In the genomic region with DNA sequence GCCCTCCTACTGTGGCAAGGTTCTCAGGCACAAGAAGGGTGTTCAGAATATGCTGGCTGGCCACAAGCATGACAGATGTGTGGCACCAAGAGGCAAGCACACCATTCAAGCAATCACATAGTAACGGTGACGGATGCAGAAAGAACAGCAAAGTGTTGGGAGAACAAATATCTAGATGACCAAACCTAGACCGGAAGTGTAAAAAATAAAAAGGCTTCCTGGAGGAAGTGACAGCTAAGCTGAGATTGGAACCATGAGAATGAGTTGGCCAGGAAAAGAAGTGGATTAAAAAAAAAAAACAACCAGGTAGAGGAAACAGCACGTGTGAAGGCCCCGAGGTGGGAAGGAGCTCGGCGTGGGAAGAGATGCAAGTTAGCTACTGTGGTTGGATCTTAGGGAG, we compare ENCODE assay signal across 20 cellular contexts. TPM values are rescaled to one million over a fixed set of nuclear protein-coding genes. Genes with fewer than 3 reads are reported as not detected.
DNase-seq lines count a peak whose midpoint lies in the region; ATAC-seq, FAIRE-seq and TF ChIP-seq lines count a peak whose summit lies in the region.
"Had no signal": no experiment of that assay in that cellular context is flagged by ENCODE, and none has a peak within 500 bp of the region (broad histone marks: within the 10 kb centered on the region; RNA-seq: fewer than 3 reads in every experiment).

No MANE protein-coding gene starts in this region.

- WGBS in K562 (ENCODE audit: insufficient coverage, low coverage, missing lambda C conversion rate): 0% methylated on average over 7 of the region's 7 CpGs
- WGBS in H1 (ENCODE audit: extremely low coverage in 1 of 2, insufficient coverage in 1 of 2, insufficient read length in 1 of 2, insufficient replicate concordance in 2 of 2, low coverage in 1 of 2, low lambda C conversion rate in 2 of 2, missing lambda C conversion rate in 1 of 2), 2 experiments: 82% methylated on average over 7 of the region's 7 CpGs; no CpG with 5 or more reads in 1 of the 2 experiments

- H4K8ac ChIP-seq in H1 (ENCODE audit: extremely low read depth, insufficient read depth, low read length): no peak overlapping the region

- H3K9ac ChIP-seq in K562 (ENCODE audit: insufficient read depth in 1 of 2, low read depth in 2 of 2, low read length in 2 of 2) (no peak overlapping the region), H1 (replicated peaks in 1 of 4; ENCODE audit: extremely low read depth in 1 of 4, low read depth in 3 of 4, low read length in 3 of 4) (no peak overlapping the region; a peak in 1 of 7 replicates)
- H3K9ac ChIP-seq: GM23248 had no signal

- TF ChIP-seq POLR2A in K562 (conservative IDR thresholded peaks at IDR 0.05) (no peak), H1 (IDR thresholded peaks at IDR 0.05; ENCODE audit: control extremely low read depth in 1 of 2, low read depth in 2 of 2, low read length in 2 of 2) (no peak)

- H3K36me3 Mint-ChIP-seq in neural crest cell (ENCODE audit: low read depth): no peaks in the 10 kb centered on the region
- H3K36me3 Mint-ChIP-seq: CD4-positive, alpha-beta memory T cell had no signal

- no peaks in the 10 kb centered on the region for H3K79me2 ChIP-seq in K562 (ENCODE audit: control insufficient read depth, insufficient read depth, low read length)
- no peaks in the 10 kb centered on the region for H3K79me2 ChIP-seq in H1 (ENCODE audit: control insufficient read depth in 1 of 2, insufficient read depth in 2 of 2, low read length in 2 of 2)

- H4K91ac ChIP-seq in H1 (replicated peaks; ENCODE audit: insufficient read length, low read length): peak overlapping the region; percentile 93

- H2BK5ac ChIP-seq in H1 (ENCODE audit: low read depth, low read length): peak overlapping the region; percentile 82; the same call in 1 of the 2 replicates

- H3K36me3 ChIP-seq in K562 (ENCODE audit: control insufficient read depth, insufficient read depth, low read length) (no peaks in the 10 kb centered on the region), H1 (ENCODE audit: control insufficient read depth in 2 of 4, insufficient read depth in 4 of 4, low read length in 3 of 4) (no peaks in the 10 kb centered on the region)
- H3K36me3 ChIP-seq: BE2C, HAP-1 had no signal

- POLR2A ChIA-PET in K562 (lab: Yijun Ruan, JAX) (interaction anchor here (0.6 to 1.3 kb wide), 8 partner anchors 10 to 434 kb away, joined by 3 to 6 read pairs (median 3); no protein-coding TSS in a partner anchor), H1 (lab: Charles Lee; ENCODE audit: partially characterized antibody) (interaction anchor here (0.9 to 2.7 kb wide), 5 partner anchors 10 to 148 kb away, joined by 3 to 17 read pairs (median 9); no protein-coding TSS in a partner anchor)

- CTCF ChIA-PET in K562 (lab: Yijun Ruan, JAX; ENCODE audit: low intra/inter-chr PET ratio): no interaction called here
- CTCF ChIA-PET in H1 (lab: Charles Lee; ENCODE audit: partially characterized antibody): interaction anchor here (0.7 to 26.1 kb wide), 23 partner anchors 12 to 239 kb away, joined by 3 to 517 read pairs (median 10); partner anchors contain the start of gene ADCYAP1R1

- no peaks in the 10 kb centered on the region for H3K9me3 Mint-ChIP-seq in neural crest cell
- H3K9me3 Mint-ChIP-seq: CD4-positive, alpha-beta memory T cell had no signal

- peak overlapping the region; percentile 21 for H3K27ac Mint-ChIP-seq in neural crest cell (ENCODE audit: unreplicated experiment)
- H3K27ac Mint-ChIP-seq: CD4-positive, alpha-beta memory T cell had no signal

- TF ChIP-seq EP300 in K562 (IDR thresholded peaks at IDR 0.05; ENCODE audit: low read length): no peak
- TF ChIP-seq EP300 in H1 (IDR thresholded peaks at IDR 0.05; ENCODE audit: borderline replicate concordance in 1 of 2, low read depth in 2 of 2, low read length in 2 of 2): no peak

- H4K20me1 ChIP-seq in K562 (replicated peaks; ENCODE audit: control insufficient read depth, insufficient read depth, low read length) (no peaks in the 10 kb centered on the region; the same call in 1 of the 2 replicates), H1 (replicated peaks in 1 of 2; ENCODE audit: control insufficient read depth in 1 of 2, insufficient read depth in 2 of 2, low read length in 2 of 2) (no peaks in the 10 kb centered on the region)

- peaks cover 31% of the 10 kb centered on the region for H3K27me3 Mint-ChIP-seq in neural crest cell (ENCODE audit: low read depth)

- no peak overlapping the region for H3K4me2 ChIP-seq in K562 (ENCODE audit: insufficient read depth, low read length)
- peak overlapping the region; percentile 76 to 98; a peak in 3 of 4 replicates for H3K4me2 ChIP-seq in H1 (ENCODE audit: insufficient read depth in 1 of 2, low read depth in 2 of 2, low read length in 2 of 2)
- H3K4me2 ChIP-seq: A549 had no signal

- H3K9me3 ChIP-seq in K562 (replicated peaks; ENCODE audit: control insufficient read depth, insufficient read depth, low read depth, low read length) (no peaks in the 10 kb centered on the region), H1 (ENCODE audit: insufficient read depth in 2 of 2, low read depth in 1 of 2, low read length in 1 of 2) (no peaks in the 10 kb centered on the region)
- H3K9me3 ChIP-seq: A549, BE2C, HAP-1 had no signal

- H3K9me1 ChIP-seq in K562 (ENCODE audit: control insufficient read depth, insufficient read depth, low read length): no peaks in the 10 kb centered on the region

- TF ChIP-seq CTCF in K562 (IDR thresholded peaks at IDR 0.05 in 2 of 3, conservative IDR thresholded peaks at IDR 0.05 in 1 of 3; ENCODE audit: insufficient read depth in 2 of 3, low read depth in 1 of 3, low read length in 3 of 3) (no peak), H1 (IDR thresholded peaks at IDR 0.05; ENCODE audit: control extremely low read depth in 1 of 3, insufficient read depth in 1 of 3, low read depth in 1 of 3, low read length in 3 of 3) (no peak), neural crest cell (conservative IDR thresholded peaks at IDR 0.05) (no peak)

- H3K4me3 Mint-ChIP-seq in neural crest cell: no peak overlapping the region
- H3K4me3 Mint-ChIP-seq: CD4-positive, alpha-beta memory T cell had no signal

- DNase-seq in K562 (ENCODE audit: extremely low read depth in 1 of 4, low spot score in 3 of 4) (no peak), H1 (ENCODE audit: low read depth in 1 of 2, low spot score in 2 of 2) (no peak), neural crest cell (ENCODE audit: low read depth, low spot score) (no peak), NCI-H82 treated with DMSO at 0.1 percent for 48 hours (lab: John Stamatoyannopoulos, UW; ENCODE audit: unreplicated experiment) (no peak), HTR-8/SVneo (ENCODE audit: insufficient read length, low spot score) (no peak)
- DNase-seq: BE2C; CD4-positive, alpha-beta memory T cell; DMS79; GM23248 had no signal

- H3K14ac ChIP-seq in H1 (ENCODE audit: insufficient read length): no peak overlapping the region

- peak overlapping the region; percentile 96 for H2BK15ac ChIP-seq in H1 (ENCODE audit: low read length)

- no peak overlapping the region for H3K4me3 ChIP-seq in K562
- no peak overlapping the region; a peak in 1 of 8 replicates for H3K4me3 ChIP-seq in H1 (ENCODE audit: extremely low read depth in 1 of 4, insufficient read depth in 2 of 4, low read depth in 3 of 4, low read length in 4 of 4)
- H3K4me3 ChIP-seq: A549, GM12878, GM23248, HAP-1 had no signal

- H3K27me3 ChIP-seq in K562 (ENCODE audit: control insufficient read depth in 2 of 2, insufficient read depth in 2 of 2, low read length in 2 of 2): peaks cover 26 to 50% of the 10 kb centered on the region in 2 experiments
- H3K27me3 ChIP-seq in H1 (replicated peaks in 1 of 4; ENCODE audit: control insufficient read depth in 3 of 4, extremely low read depth in 1 of 4, insufficient read depth in 3 of 4, low read length in 3 of 4): peaks cover 0 to 7% (median 2%) of the 10 kb centered on the region in 4 experiments; a peak in 3 of 7 replicates

- peak overlapping the region; percentile 71; the same call in 1 of the 2 replicates for H3K18ac ChIP-seq in H1 (ENCODE audit: extremely low read depth, low read length)

- H2AK5ac ChIP-seq in H1 (ENCODE audit: low read depth, low read length): peak overlapping the region; percentile 91; the same call in 1 of the 2 replicates

- no peaks in the 10 kb centered on the region for H3K79me1 ChIP-seq in H1 (ENCODE audit: low read depth, low read length)

- H3K23me2 ChIP-seq in H1 (ENCODE audit: low read depth, low read length): peaks cover 8% of the 10 kb centered on the region

- TF ChIP-seq RAD21 in K562 (CRISPR knock-in tag; conservative IDR thresholded peaks at IDR 0.05 in 1 of 2, IDR thresholded peaks at IDR 0.05 in 1 of 2) (no peak), H1 (IDR thresholded peaks at IDR 0.05 in 1 of 2, conservative IDR thresholded peaks at IDR 0.05 in 1 of 2; ENCODE audit: low read depth in 2 of 2, low read length in 2 of 2) (no peak)

- H3K4me1 ChIP-seq in K562 (replicated peaks in 1 of 2; ENCODE audit: control insufficient read depth in 2 of 2, insufficient read depth in 2 of 2, low read length in 2 of 2) (peaks cover 0 to 18% of the 10 kb centered on the region in 2 experiments; a peak in 2 of 5 replicates), H1 (replicated peaks in 1 of 4; ENCODE audit: control insufficient read depth in 3 of 4, insufficient read depth in 4 of 4, low read length in 3 of 4) (peaks cover 16 to 49% (median 40%) of the 10 kb centered on the region in 4 experiments)
- H3K4me1 ChIP-seq: BE2C had no signal

- FAIRE-seq in K562 (lab: Jason Lieb, UNC): no peak
- no peak for FAIRE-seq in H1 (lab: Jason Lieb, UNC)
- no peak for FAIRE-seq in HTR-8/SVneo (lab: Jason Lieb, UNC)
- FAIRE-seq: A549, GM12878, GM18507, HepG2 had no signal

- peak overlapping the region; percentile 97 for H3K4ac ChIP-seq in H1 (replicated peaks; ENCODE audit: insufficient read length, low read depth, low read length)

- no peak overlapping the region for H4K5ac ChIP-seq in H1 (ENCODE audit: insufficient read length, low read depth, low read length)

- in situ Hi-C loops in K562 (cut with MboI): loop anchor here (10.0 kb wide), 1 partner anchor 749 kb away; no protein-coding TSS in a partner anchor

- H3K4me1 Mint-ChIP-seq in neural crest cell: peaks cover 59% of the 10 kb centered on the region

- H3K27ac ChIP-seq in K562 (ENCODE audit: extremely low read depth, low read depth, low read length) (no peak overlapping the region), H1 (ENCODE audit: low read depth, low read length) (no peak overlapping the region)
- H3K27ac ChIP-seq: A549, C4-2B, GM23248 had no signal

- H2BK120ac ChIP-seq in H1 (replicated peaks; ENCODE audit: low read depth, low read length): no peak overlapping the region

- no TSS peak for BruUV-seq in K562 (replicated peaks; lab: Mats Ljungman, UMichigan)

- intact Hi-C loops in K562 (cut with micrococcal nuclease): no loop called here

- ATAC-seq in K562 (no peak), GM21423 (IDR thresholded peaks at IDR 0.05; ENCODE audit: unreplicated experiment) (no peak)
- ATAC-seq in activated CD4-positive, CD25-positive, alpha-beta regulatory T cell treated with anti-CD3 and anti-CD28 coated beads, Interleukin-2, amount 50 U/mL, for 24 hours: no peak
- ATAC-seq: A549, GM12878, HepG2 had no signal

- no peak overlapping the region for H2AFZ ChIP-seq in K562 (ENCODE audit: low read depth, low read length)
- no peak overlapping the region for H2AFZ ChIP-seq in H1 (ENCODE audit: low read length)
- H2AFZ ChIP-seq: GM23248 had no signal

- H3K23ac ChIP-seq in H1 (ENCODE audit: insufficient read length): no peak overlapping the region

- peak overlapping the region; percentile 40 for H2BK20ac ChIP-seq in H1 (ENCODE audit: low read length)

- peak overlapping the region; percentile 97 for H2BK12ac ChIP-seq in H1 (ENCODE audit: low read depth, low read length)

- H3K56ac ChIP-seq in H1 (replicated peaks; ENCODE audit: insufficient read length, low read depth, low read length): no peak overlapping the region

RNA-seq across cellular contexts. Expression of gene GHRHR, which starts 22.0 kb away (rescaled TPM):
- not detected in 2 replicates for total RNA-seq in K562 (2011; cell fraction: chromatin; rRNA removed; ENCODE audit: low replicate concordance)
- not detected in 2 replicates for total RNA-seq in K562 (2011; cell fraction: nucleolus; rRNA removed)
- total RNA-seq in K562 (2011; cell fraction: nucleoplasm; rRNA removed): not detected in 2 replicates
- total RNA-seq in K562 (2014; rRNA removed) (0.61 TPM in 1 of 2 replicates, not detected in the other), K562 (2014; rRNA removed; fragmentation: Illumina TruSeq; extraction: Trizol) (not detected in 2 replicates), K562 (2015; rRNA removed; fragmentation: Illumina TruSeq; extraction: Trizol) (not detected in 2 replicates), K562 (2021) (not detected in 2 replicates), neural crest cell (0.84 TPM in 1 of 2 replicates, not detected in the other)
- polyA plus RNA-seq in K562 (2011; rRNA removed) (not detected in 2 replicates), K562 (2014; fragmentation: Illumina TruSeq; extraction: Trizol) (not detected in 2 replicates), K562 (2014; fragmentation: Nextera tagmentation; extraction: Ambion mirVana) (not detected), K562 (2014; rRNA removed) (not detected in 2 replicates), H1 (2011; rRNA removed) (0.60 and 1.6 TPM in 2 replicates)
- not detected in 2 replicates for polyA plus RNA-seq in K562 (2011; cell fraction: cytosol; rRNA removed)
- polyA plus RNA-seq in K562 (2011; cell fraction: nucleus; rRNA removed): 0.25 TPM in 1 of 2 replicates, not detected in the other
- polyA plus RNA-seq in K562 (2012): not detected in 2 replicates
- not detected in 2 replicates for polyA minus RNA-seq in K562 (2011; rRNA and poly(A)+ RNA removed)
- not detected in 2 replicates for polyA minus RNA-seq in K562 (2011; cell fraction: cytosol; rRNA and poly(A)+ RNA removed)
- not detected in 2 replicates for polyA minus RNA-seq in K562 (2011; cell fraction: nucleus; rRNA and poly(A)+ RNA removed)
- 6.1 and 6.5 TPM in 2 replicates for total RNA-seq in H1 (2021; fragmentation: NEBNext Ultra II Directional; extraction: Animal tissue kit (Norgen Biotek cat#: 25700))
- 1.6 TPM for polyA plus RNA-seq in H1 (2011; cell fraction: cytosol; rRNA removed)
- 3.8 TPM for polyA plus RNA-seq in H1 (2011; cell fraction: nucleus; rRNA removed)
- 2.5 to 5.9 TPM (median 4.4 TPM) in 4 replicates for polyA plus RNA-seq in H1 (2012, experiment 1 of 2)
- polyA plus RNA-seq in H1 (2012, experiment 2 of 2): not detected
- 4.7 TPM for polyA plus RNA-seq in H1 (2013, experiment 1 of 2)
- polyA plus RNA-seq in H1 (2013, experiment 2 of 2): 6.5 TPM
- 1.1 and 3.1 TPM in 2 replicates for polyA minus RNA-seq in H1 (2011; rRNA and poly(A)+ RNA removed)
- 10.3 TPM for polyA minus RNA-seq in H1 (2011; cell fraction: cytosol; rRNA and poly(A)+ RNA removed)
- polyA minus RNA-seq in H1 (2011; cell fraction: nucleus; rRNA and poly(A)+ RNA removed): 5.1 TPM
- total RNA-seq: CD4-positive, alpha-beta memory T cell; G401; GM12878; GM23248; HepG2; HT1080 had no signal
- polyA plus RNA-seq: A549; AG04450; CD4-positive, alpha-beta memory T cell; GM12878; GM23248; HepG2 had no signal

Comparison
In these comparisons a context has a peak if more than half of its experiments do, and no peak if none do; other contexts are left out.
1. Of the 49 proteins assayed by ChIP-seq in both K562 and H1: peak only in K562: GABPA; only in H1: none; in both: none; in neither: 48.